ENCODE assay signal across 15 cellular contexts in the genomic region with DNA sequence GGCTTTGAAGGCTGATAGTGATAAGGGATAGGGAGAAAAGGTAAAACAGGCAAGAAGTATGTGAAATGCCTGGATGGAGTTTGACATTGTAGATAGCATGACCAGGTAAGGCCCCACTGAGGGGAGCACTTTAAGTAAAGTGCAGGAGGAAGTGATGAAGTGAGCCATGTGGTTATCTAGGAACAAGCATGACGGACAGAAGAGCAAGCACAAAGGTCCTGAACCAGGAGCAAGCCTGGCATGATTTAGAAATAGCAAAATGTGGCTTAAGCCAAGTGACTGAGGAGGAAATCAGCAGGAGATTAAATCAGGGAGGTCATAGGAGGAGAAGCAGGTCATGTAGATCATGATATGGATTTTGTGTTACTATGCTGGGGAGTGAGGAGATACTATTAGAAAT.
"Had no signal": no experiment of that assay in that cellular context is flagged by ENCODE, and none has a peak within 500 bp of the region (broad histone marks: within the 10 kb centered on the region; RNA-seq: fewer than 3 reads in every experiment).

No MANE protein-coding gene starts in this region.

- H3K4me3 ChIP-seq: psoas muscle, right lobe of liver, tibial nerve had no signal

- H3K27me3 ChIP-seq: brain microvascular endothelial cell, right lobe of liver, tibial nerve had no signal

- H3K9me3 ChIP-seq: psoas muscle, right lobe of liver, tibial nerve had no signal

- DNase-seq: activated CD4-positive, alpha-beta T cell treated with anti-CD3 and anti-CD28 coated beads, Interleukin-2, amount 50 U/mL, for 4 hours; activated gamma-delta T cell; activated naive CD8-positive, alpha-beta T cell treated with anti-CD3 and anti-CD28 coated beads for 36 hours; activated T-cell treated with anti-CD3 and anti-CD28 coated beads, Interleukin-2, amount 50 U/mL, for 48 hours; brain microvascular endothelial cell; glutamatergic neuron; left cardiac atrium; naive thymus-derived CD4-positive, alpha-beta T cell; occipital lobe; psoas muscle; right lobe of liver had no signal

- ATAC-seq: activated CD4-positive, CD25-positive, alpha-beta regulatory T cell treated with anti-CD3 and anti-CD28 coated beads, Interleukin-2, amount 50 U/mL, for 24 hours; esophagus mucosa; left cardiac atrium; naive thymus-derived CD4-positive, alpha-beta T cell; psoas muscle; stimulated activated memory B cell treated with anti-CD40 and anti-IgM and Interleukin-4, amounts not matched to agents 10 μg/mL and 1 μg/mL and 100 μg/mL, for 72 hours had no signal

- H3K27ac ChIP-seq: brain microvascular endothelial cell, psoas muscle, right lobe of liver, tibial nerve had no signal

- H3K36me3 ChIP-seq: brain microvascular endothelial cell, right lobe of liver, tibial nerve had no signal
